ENCODE assay signal across 15 cellular contexts in genomic region chr1:18929686-18930085, GRCh38. TPM values are rescaled to one million over a fixed set of nuclear protein-coding genes. Genes with fewer than 3 reads are reported as not detected.
A peak's percentile ranks its signal among the peaks of the same experiment; 100 is the strongest.
DNase-seq lines count a peak whose midpoint lies in the region; ATAC-seq and TF ChIP-seq lines count a peak whose summit lies in the region.
"Had no signal": no experiment of that assay in that cellular context is flagged by ENCODE, and none has a peak within 500 bp of the region (broad histone marks: within the 10 kb centered on the region; RNA-seq: fewer than 3 reads in every experiment).

No MANE protein-coding gene starts in this region.

- H3K27ac Mint-ChIP-seq in CD4-positive, alpha-beta memory T cell: peak overlapping the region; percentile 77 to 91 (median 85)
- H3K27ac Mint-ChIP-seq in WTC11 (no peak overlapping the region), type B pancreatic cell (no peak overlapping the region)

- H3K27ac ChIP-seq in CD4-positive, alpha-beta memory T cell (ENCODE audit: low read depth, low read length): peak overlapping the region; percentile 75
- H3K27ac ChIP-seq in RWPE2 (ENCODE audit: poor library complexity, severe bottlenecking) (peak overlapping the region; percentile 99), fibroblast of lung (ENCODE audit: insufficient read depth, low read length) (peak overlapping the region; percentile 30)

- POLR2A ChIA-PET in CD4-positive, alpha-beta memory T cell (lab: Charles Lee; ENCODE audit: partially characterized antibody): interaction anchor here (0.6 to 10.1 kb wide), 3 partner anchors 17 to 681 kb away, joined by 3 to 599 read pairs (median 5); partner anchors contain the start of gene IFFO2
- POLR2A ChIA-PET in WTC11 (lab: Charles Lee): no interaction called here

- H3K36me3 ChIP-seq in CD4-positive, alpha-beta memory T cell (ENCODE audit: insufficient read depth, low read length): no peaks in the 10 kb centered on the region
- H3K36me3 ChIP-seq in RWPE2 (ENCODE audit: low read depth) (peaks cover 3% of the 10 kb centered on the region; the same call in 1 of the 2 replicates), fibroblast of lung (ENCODE audit: control insufficient read depth, insufficient read depth, low read length) (no peaks in the 10 kb centered on the region)

- no peaks in the 10 kb centered on the region for H3K27me3 ChIP-seq in CD4-positive, alpha-beta memory T cell (ENCODE audit: insufficient read depth, low read length)
- no peaks in the 10 kb centered on the region for H3K27me3 ChIP-seq in RWPE2 (ENCODE audit: insufficient read depth, poor library complexity, severe bottlenecking)
- no peaks in the 10 kb centered on the region for H3K27me3 ChIP-seq in fibroblast of lung (ENCODE audit: control insufficient read depth, insufficient read depth, low read length)

- H3K4me2 ChIP-seq in fibroblast of lung (ENCODE audit: extremely low read depth, insufficient read depth, low read length): no peak overlapping the region

- DNase-seq in A172 (ENCODE audit: low spot score) (peak; percentile 51), RWPE2 (ENCODE audit: low spot score) (no peak), fibroblast of lung (ENCODE audit: low read depth in 2 of 2) (peak; percentile 88 to 89), foreskin fibroblast (no peak), WTC11 (ENCODE audit: low spot score) (no peak), type B pancreatic cell (ENCODE audit: extremely low spot score, unreplicated experiment) (no peak)
- DNase-seq in CD4-positive, alpha-beta memory T cell: no peak
- DNase-seq: activated T-cell treated with anti-CD3 and anti-CD28 coated beads, Interleukin-2, amount 50 U/mL, for 1 hour; central memory CD4-positive, alpha-beta T cell; COR-L47; erythroblast; NCI-H1417 treated with DMSO at 0.1 percent for 48 hours; NCI-H524 had no signal

- TF ChIP-seq CTCF in RWPE2 (IDR thresholded peaks at IDR 0.05; ENCODE audit: poor library complexity, severe bottlenecking) (no peak), fibroblast of lung (conservative IDR thresholded peaks at IDR 0.05 in 1 of 2, IDR thresholded peaks at IDR 0.05 in 1 of 2; ENCODE audit: low read depth in 1 of 2, low read length in 2 of 2) (no peak), foreskin fibroblast (IDR thresholded peaks at IDR 0.05; ENCODE audit: low read depth, low read length) (no peak), WTC11 (IDR thresholded peaks at IDR 0.05) (no peak), type B pancreatic cell (conservative IDR thresholded peaks at IDR 0.05) (no peak)

- no peak overlapping the region for H2AFZ ChIP-seq in fibroblast of lung (ENCODE audit: low read length)

- H3K27me3 Mint-ChIP-seq in CD4-positive, alpha-beta memory T cell: no peaks in the 10 kb centered on the region
- H3K27me3 Mint-ChIP-seq in WTC11 (ENCODE audit: low read depth) (no peaks in the 10 kb centered on the region), type B pancreatic cell (peaks cover 3% of the 10 kb centered on the region)

- H3K4me3 ChIP-seq in CD4-positive, alpha-beta memory T cell (ENCODE audit: low read length in 2 of 2): no peak overlapping the region
- H3K4me3 ChIP-seq in RWPE2 (ENCODE audit: severe bottlenecking) (no peak overlapping the region), fibroblast of lung (replicated peaks in 1 of 4; ENCODE audit: control extremely low read depth in 1 of 4, insufficient read depth in 1 of 4, low read depth in 3 of 4, low read length in 4 of 4) (no peak overlapping the region), foreskin fibroblast (ENCODE audit: low read depth in 1 of 2, low read length in 2 of 2) (no peak overlapping the region)

- ATAC-seq in RWPE2 (ENCODE audit: low read depth) (no peak), WTC11 (no peak), GM19324 (IDR thresholded peaks at IDR 0.05; ENCODE audit: low FRiP score, unreplicated experiment) (no peak)
- ATAC-seq: right cardiac atrium had no signal

- no peaks in the 10 kb centered on the region for H4K20me1 ChIP-seq in fibroblast of lung (ENCODE audit: control insufficient read depth, extremely low read depth, insufficient read depth, low read length)

- CTCF ChIA-PET in CD4-positive, alpha-beta memory T cell (lab: Charles Lee; ENCODE audit: partially characterized antibody): interaction anchor here (0.7 to 11.2 kb wide), 6 partner anchors 16 to 46 kb away, joined by 3 to 193 read pairs (median 4); partner anchors contain the start of genes ALDH4A1 and IFFO2
- CTCF ChIA-PET in WTC11 (lab: Charles Lee): interaction anchor here (1.0 to 1.3 kb wide), 2 partner anchors 16 to 54 kb away, joined by 3 to 8 read pairs; no protein-coding TSS in a partner anchor

- peaks cover 4 to 10% of the 10 kb centered on the region in 2 donors for H3K36me3 Mint-ChIP-seq in CD4-positive, alpha-beta memory T cell
- no peaks in the 10 kb centered on the region for H3K36me3 Mint-ChIP-seq in WTC11
- no peaks in the 10 kb centered on the region for H3K36me3 Mint-ChIP-seq in type B pancreatic cell

- H3K9me3 Mint-ChIP-seq in CD4-positive, alpha-beta memory T cell: no peaks in the 10 kb centered on the region
- H3K9me3 Mint-ChIP-seq in WTC11: no peaks in the 10 kb centered on the region
- no peaks in the 10 kb centered on the region for H3K9me3 Mint-ChIP-seq in type B pancreatic cell

- no peak overlapping the region for H3K9ac ChIP-seq in fibroblast of lung (ENCODE audit: insufficient read depth, low read length)

- H3K4me1 ChIP-seq in CD4-positive, alpha-beta memory T cell (ENCODE audit: insufficient read depth, low read length): peaks cover 99% of the 10 kb centered on the region
- H3K4me1 ChIP-seq in RWPE2 (ENCODE audit: insufficient read depth, poor library complexity, severe bottlenecking) (peaks cover 45% of the 10 kb centered on the region), fibroblast of lung (ENCODE audit: control insufficient read depth, extremely low read depth, insufficient read depth, low read length) (peaks cover 35% of the 10 kb centered on the region)

- peaks cover 28% of the 10 kb centered on the region for H3K79me2 ChIP-seq in fibroblast of lung (ENCODE audit: control insufficient read depth, insufficient read depth, low read length)

- intact Hi-C loops in CD4-positive, alpha-beta memory T cell (cut with micrococcal nuclease): no loop called here

- H3K4me3 Mint-ChIP-seq in CD4-positive, alpha-beta memory T cell: peak overlapping the region in 7 of 8 donors; percentile 19 to 57 (median 50)
- H3K4me3 Mint-ChIP-seq in WTC11 (no peak overlapping the region), type B pancreatic cell (no peak overlapping the region)

- H3K4me1 Mint-ChIP-seq in CD4-positive, alpha-beta memory T cell: peaks cover 63 to 98% (median 82%) of the 10 kb centered on the region in 4 donors
- peaks cover 33% of the 10 kb centered on the region for H3K4me1 Mint-ChIP-seq in WTC11
- peaks cover 21% of the 10 kb centered on the region for H3K4me1 Mint-ChIP-seq in type B pancreatic cell (ENCODE audit: unreplicated experiment)

- H3K9me3 ChIP-seq in CD4-positive, alpha-beta memory T cell (ENCODE audit: control insufficient read depth in 1 of 2, low read length in 2 of 2): no peaks in the 10 kb centered on the region
- H3K9me3 ChIP-seq in RWPE2 (ENCODE audit: severe bottlenecking): no peaks in the 10 kb centered on the region
- H3K9me3 ChIP-seq in fibroblast of lung (ENCODE audit: control insufficient read depth, insufficient read depth, low read depth, low read length): no peaks in the 10 kb centered on the region

TF ChIP-seq in WTC11, 78 proteins besides CTCF, POLR2A, EP300 and RAD21 (continues in another document):
- TF ChIP-seq TEAD1 (CRISPR knock-in tag; IDR thresholded peaks at IDR 0.05) (no peak), TCF7 (CRISPR knock-in tag; IDR thresholded peaks at IDR 0.05; ENCODE audit: low read depth) (no peak), ZNF423 (CRISPR knock-in tag; IDR thresholded peaks at IDR 0.05) (no peak), NR2C2 (CRISPR knock-in tag; IDR thresholded peaks at IDR 0.05) (no peak), ZNF425 (CRISPR knock-in tag; conservative IDR thresholded peaks at IDR 0.05) (no peak)

RNA-seq across cellular contexts. Expression of gene IFFO2, which starts 26.8 kb away (rescaled TPM):
- 6.3 and 7.1 TPM in 2 replicates for total RNA-seq in A172 (2014; rRNA removed; shearing (Covaris generic))
- total RNA-seq in CD4-positive, alpha-beta memory T cell: 10 to 100 TPM; 39.0 to 41.3 TPM
- 1 to 10 TPM; 1.3 to 5.2 TPM for polyA plus RNA-seq in CD4-positive, alpha-beta memory T cell
- total RNA-seq in fibroblast of lung (5.6 and 5.8 TPM in 2 replicates), WTC11 (2021) (6.5 to 8.1 TPM (median 6.9 TPM) in 3 replicates), type B pancreatic cell (ENCODE audit: low replicate concordance) (11.3 and 14.7 TPM in 2 replicates)
- 7.3 and 10.4 TPM in 2 replicates for polyA plus RNA-seq in fibroblast of lung
- polyA plus RNA-seq in fibroblast of lung (2012): 7.1 and 8.5 TPM in 2 replicates
- 18.6 and 27.1 TPM in 2 replicates for polyA minus RNA-seq in fibroblast of lung (ENCODE audit: low replicate concordance)

RNA-seq across cellular contexts. Expression of gene ALDH4A1, which starts 27.3 kb away (rescaled TPM):
- total RNA-seq in A172 (2014; rRNA removed; shearing (Covaris generic)): 8.4 and 10.1 TPM in 2 replicates
- total RNA-seq in CD4-positive, alpha-beta memory T cell: 1 to 10 TPM; 1.4 to 1.5 TPM
- 1 to 10 TPM; 1.1 to 1.6 TPM for polyA plus RNA-seq in CD4-positive, alpha-beta memory T cell
- 6.9 and 11.9 TPM in 2 replicates for total RNA-seq in fibroblast of lung
- polyA plus RNA-seq in fibroblast of lung: 6.9 and 8.3 TPM in 2 replicates
- polyA plus RNA-seq in fibroblast of lung (2012): 11.6 and 12.9 TPM in 2 replicates
- polyA minus RNA-seq in fibroblast of lung (ENCODE audit: low replicate concordance): 19.6 and 20.0 TPM in 2 replicates
- total RNA-seq in WTC11 (2021): 31.0 to 37.5 TPM (median 36.2 TPM) in 3 replicates
- 25.6 and 26.7 TPM in 2 replicates for total RNA-seq in type B pancreatic cell (ENCODE audit: low replicate concordance)

Comparison
In these comparisons a context has a peak if more than half of its experiments do, and no peak if none do; other contexts are left out.
1. DNase-seq: peak in A172 (single experiment) and fibroblast of lung (2 of 2); none in CD4-positive, alpha-beta memory T cell (0 of 5), RWPE2 (single experiment), foreskin fibroblast (0 of 2), WTC11 (single experiment) and type B pancreatic cell (single experiment).
2. H3K27ac ChIP-seq: peak in every context shown above with its lines; median percentile 99 in RWPE2; 75 in CD4-positive, alpha-beta memory T cell; 30 in fibroblast of lung.
3. H3K27ac Mint-ChIP-seq: peak in CD4-positive, alpha-beta memory T cell (7 of 7); none in WTC11 (single experiment) and type B pancreatic cell (single experiment).
4. H3K4me3 Mint-ChIP-seq: peak in CD4-positive, alpha-beta memory T cell (7 of 8); none in WTC11 (single experiment) and type B pancreatic cell (single experiment).